In the genomic region with DNA sequence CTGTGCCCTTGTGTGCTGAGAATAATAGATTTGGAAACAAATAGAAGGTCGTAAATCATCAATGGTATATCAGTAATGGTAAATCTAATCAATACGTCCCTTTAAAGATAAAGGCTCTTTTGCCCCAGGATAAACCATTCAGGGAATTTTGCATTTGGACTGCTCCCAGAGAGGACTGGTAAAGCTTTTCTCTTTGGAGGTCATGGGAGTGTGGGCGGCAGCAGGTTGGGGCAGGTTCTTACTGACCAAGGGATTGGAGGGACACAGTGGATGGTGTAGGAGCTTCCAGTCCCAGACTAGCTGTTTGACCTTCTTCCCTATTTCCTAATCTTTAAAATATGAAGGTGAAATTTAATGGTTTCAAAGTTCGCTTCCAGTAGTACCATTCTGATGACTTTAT, we compare ENCODE assay signal across 26 cellular contexts.
"Had no signal": no experiment of that assay in that cellular context is flagged by ENCODE, and none has a peak within 500 bp of the region (broad histone marks: within the 10 kb centered on the region; RNA-seq: fewer than 3 reads in every experiment).

No MANE protein-coding gene starts in this region.

- H3K4me3 Mint-ChIP-seq: immature natural killer cell; memory B cell; naive thymus-derived CD4-positive, alpha-beta T cell; natural killer cell treated with Interleukin-12 subunit alpha and Interleukin-12 subunit beta and Interleukin-15 and Interleukin-18, amount 100 ng/mL, for 72 hours; stimulated activated effector memory CD8-positive, alpha-beta T cell treated with anti-CD3 and anti-CD28 coated beads, Interleukin-12 subunit alpha, Interleukin-12 subunit beta, amount 100 ng/mL, for 72 hours; stimulated activated naive CD8-positive, alpha-beta T cell treated with anti-CD3 and anti-CD28 coated beads, Interleukin-15, Interleukin-2, amounts not matched to agents 100 ng/mL and 50 ng/mL, for 24 hours had no signal

- H3K27me3 ChIP-seq: tibial artery, upper lobe of left lung, vagina had no signal

- H3K27ac ChIP-seq: left ventricle myocardium inferior, pancreas, prostate gland, skin epidermis, spleen, suprapubic skin, thoracic aorta, tibial artery, upper lobe of left lung, vagina had no signal

- H3K4me1 Mint-ChIP-seq: immature natural killer cell; memory B cell; naive thymus-derived CD4-positive, alpha-beta T cell; stimulated activated effector memory CD8-positive, alpha-beta T cell treated with anti-CD3 and anti-CD28 coated beads, Interleukin-12 subunit alpha, Interleukin-12 subunit beta, amount 100 ng/mL, for 72 hours had no signal

- H3K4me3 ChIP-seq: left ventricle myocardium inferior, lung, mucosa of descending colon, pancreas, prostate gland, skin epidermis, spleen, suprapubic skin, thoracic aorta, tibial artery, upper lobe of left lung, vagina had no signal

- H3K4me1 ChIP-seq: left ventricle myocardium inferior, pancreas, spleen, suprapubic skin, tibial artery, upper lobe of left lung, vagina had no signal

- H3K36me3 Mint-ChIP-seq: immature natural killer cell; memory B cell; naive thymus-derived CD4-positive, alpha-beta T cell; natural killer cell treated with Interleukin-12 subunit alpha and Interleukin-12 subunit beta and Interleukin-15 and Interleukin-18, amount 100 ng/mL, for 72 hours; stimulated activated effector memory CD8-positive, alpha-beta T cell treated with anti-CD3 and anti-CD28 coated beads, Interleukin-12 subunit alpha, Interleukin-12 subunit beta, amount 100 ng/mL, for 72 hours had no signal

- H3K27ac Mint-ChIP-seq: immature natural killer cell; memory B cell; naive thymus-derived CD4-positive, alpha-beta T cell; natural killer cell treated with Interleukin-12 subunit alpha and Interleukin-12 subunit beta and Interleukin-15 and Interleukin-18, amount 100 ng/mL, for 72 hours; stimulated activated effector memory CD8-positive, alpha-beta T cell treated with anti-CD3 and anti-CD28 coated beads, Interleukin-12 subunit alpha, Interleukin-12 subunit beta, amount 100 ng/mL, for 72 hours; stimulated activated naive CD8-positive, alpha-beta T cell treated with anti-CD3 and anti-CD28 coated beads, Interleukin-15, Interleukin-2, amounts not matched to agents 100 ng/mL and 50 ng/mL, for 24 hours had no signal

- H3K9me3 ChIP-seq: mucosa of descending colon, pancreas, prostate gland, suprapubic skin, thoracic aorta, tibial artery, upper lobe of left lung, vagina had no signal

- H3K9me3 Mint-ChIP-seq: memory B cell; natural killer cell treated with Interleukin-12 subunit alpha and Interleukin-12 subunit beta and Interleukin-15 and Interleukin-18, amount 100 ng/mL, for 72 hours; stimulated activated effector memory CD8-positive, alpha-beta T cell treated with anti-CD3 and anti-CD28 coated beads, Interleukin-12 subunit alpha, Interleukin-12 subunit beta, amount 100 ng/mL, for 72 hours; stimulated activated naive CD8-positive, alpha-beta T cell treated with anti-CD3 and anti-CD28 coated beads, Interleukin-15, Interleukin-2, amounts not matched to agents 100 ng/mL and 50 ng/mL, for 24 hours had no signal

- ATAC-seq: mucosa of descending colon; naive thymus-derived CD4-positive, alpha-beta T cell; natural killer cell treated with Interleukin-12 subunit alpha and Interleukin-12 subunit beta and Interleukin-15 and Interleukin-18, amount 100 ng/mL, for 72 hours; pancreas; right cardiac atrium; sciatic nerve; stimulated activated effector memory CD8-positive, alpha-beta T cell treated with anti-CD3 and anti-CD28 coated beads, Interleukin-12 subunit alpha, Interleukin-12 subunit beta, amount 100 ng/mL, for 72 hours had no signal

- H3K36me3 ChIP-seq: left ventricle myocardium inferior, pancreas, prostate gland, spleen, suprapubic skin, thoracic aorta, tibial artery, upper lobe of left lung, vagina had no signal

- DNase-seq: hypothalamus; immature natural killer cell; left ventricle myocardium inferior; midbrain; mucosa of descending colon; naive thymus-derived CD4-positive, alpha-beta T cell; pancreas; posterior cingulate gyrus; retina; right cardiac atrium; spleen; stimulated activated CD4-positive, alpha-beta T cell treated with anti-CD3 and anti-CD28 coated beads, Interleukin-4, amount 100 ng/mL, for 24 hours; stimulated activated naive CD4-positive, alpha-beta T cell; tibial artery; upper lobe of left lung had no signal
